In the genomic region with DNA sequence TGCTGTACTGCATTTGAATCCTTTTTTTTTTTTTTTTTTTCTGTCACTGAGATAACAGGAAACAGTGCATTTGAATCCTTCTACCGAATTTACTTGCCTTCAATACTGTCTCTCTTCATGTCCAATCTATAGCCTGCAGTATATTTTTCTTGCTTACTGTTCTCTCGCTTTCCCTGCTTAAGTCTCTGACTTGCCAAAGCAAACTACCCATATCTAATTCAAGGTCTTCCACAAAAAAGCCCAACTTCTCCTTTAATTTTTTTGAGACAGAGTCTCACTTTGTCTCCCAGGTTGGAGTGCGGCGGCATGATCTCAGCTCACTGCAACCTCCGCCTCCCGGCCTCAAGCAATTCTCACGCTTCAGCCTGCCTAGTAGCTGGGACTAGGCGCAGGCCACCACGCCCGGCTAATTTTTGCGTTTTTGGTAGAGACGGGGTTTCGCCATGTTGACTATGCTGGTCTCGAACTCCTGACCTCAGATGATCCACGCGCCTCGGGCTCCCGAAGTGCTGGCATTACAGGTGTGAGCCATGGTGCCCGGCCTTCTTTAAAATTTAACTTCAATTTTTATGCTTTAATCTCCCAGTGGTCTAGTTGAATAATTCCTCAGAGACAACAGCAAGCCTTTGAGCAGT, we compare ENCODE assay signal across 8 cellular contexts. TPM values are rescaled to one million over a fixed set of nuclear protein-coding genes. Genes with fewer than 3 reads are reported as not detected.
DNase-seq lines count a peak whose midpoint lies in the region; ATAC-seq, FAIRE-seq and TF ChIP-seq lines count a peak whose summit lies in the region.

No MANE protein-coding gene starts in this region.

- H3K36me3 ChIP-seq in gastroesophageal sphincter = peaks cover 0 to 45% of the 10 kb centered on the region in 2 donors
- H3K36me3 ChIP-seq in small intestine (ENCODE audit: control insufficient read depth in 2 of 2, insufficient read depth in 2 of 2, low read length in 2 of 2) = peaks cover 6 to 10% of the 10 kb centered on the region in 2 donors

- H3K9me3 Mint-ChIP-seq in T-cell = no peaks in the 10 kb centered on the region

- no peak for ATAC-seq in T-cell (replicated peaks in 1 of 4)
- ATAC-seq in gastroesophageal sphincter = no peak
- ATAC-seq in GM21447 (IDR thresholded peaks at IDR 0.05; ENCODE audit: unreplicated experiment) = no peak
- no peak for ATAC-seq in HG03159 (IDR thresholded peaks at IDR 0.05; ENCODE audit: unreplicated experiment)

- H3K36me3 Mint-ChIP-seq in T-cell = peaks cover 25% of the 10 kb centered on the region

- H3K27ac ChIP-seq in gastroesophageal sphincter = peak overlapping the region in 2 of 4 donors; percentile 92
- no peak overlapping the region for H3K27ac ChIP-seq in small intestine (ENCODE audit: low read depth in 1 of 2, low read length in 1 of 2)

- peaks cover 15 to 50% (median 18%) of the 10 kb centered on the region in 3 donors for H3K4me1 ChIP-seq in gastroesophageal sphincter
- H3K4me1 ChIP-seq in small intestine (ENCODE audit: control insufficient read depth in 2 of 2, insufficient read depth in 1 of 2, low read depth in 1 of 2, low read length in 1 of 2) = peaks cover 0 to 14% of the 10 kb centered on the region in 2 donors

- POLR2A ChIA-PET in T-cell (lab: Charles Lee) = interaction anchor here in 1 of 2 donors (0.5 kb wide), 1 partner anchor 14 kb away, joined by 3 read pairs; no protein-coding TSS in a partner anchor

- H3K27me3 Mint-ChIP-seq in T-cell = no peaks in the 10 kb centered on the region

- TF ChIP-seq CTCF in gastroesophageal sphincter (IDR thresholded peaks at IDR 0.05) = no peak

- DNase-seq in NCI-H146 (lab: John Stamatoyannopoulos, UW) (peak; percentile 13), NCI-H146 treated with DMSO at 0.1 percent for 48 hours (lab: John Stamatoyannopoulos, UW; ENCODE audit: unreplicated experiment) (no peak), T-cell (no peak), small intestine (peak; percentile 3), AML-193 (lab: John Stamatoyannopoulos, UW) (no peak)

- no peaks in the 10 kb centered on the region for H3K9me3 ChIP-seq in gastroesophageal sphincter
- H3K9me3 ChIP-seq in small intestine (ENCODE audit: control insufficient read depth, low read depth) = no peaks in the 10 kb centered on the region

- CTCF ChIA-PET in T-cell (lab: Charles Lee) = no interaction called here

- H3K4me3 ChIP-seq in gastroesophageal sphincter = peak overlapping the region; percentile 70 to 91
- H3K4me3 ChIP-seq in small intestine (ENCODE audit: low read depth in 1 of 2, low read length in 2 of 2) = peak overlapping the region; percentile 55 to 95

- TF ChIP-seq EP300 in gastroesophageal sphincter (IDR thresholded peaks at IDR 0.05) = no peak

- TF ChIP-seq POLR2A in gastroesophageal sphincter (IDR thresholded peaks at IDR 0.05) = no peak

- H3K27me3 ChIP-seq in gastroesophageal sphincter = no peaks in the 10 kb centered on the region
- no peaks in the 10 kb centered on the region for H3K27me3 ChIP-seq in small intestine (ENCODE audit: control insufficient read depth in 2 of 2, insufficient read depth in 2 of 2, low read length in 2 of 2)

- no peak for FAIRE-seq in small intestine (lab: Jason Lieb, UNC)

- peak overlapping the region; percentile 95 to 99 (median 97) for H3K4me3 Mint-ChIP-seq in T-cell

- peaks cover 54 to 64% (median 60%) of the 10 kb centered on the region in 3 donors for H3K4me1 Mint-ChIP-seq in T-cell

- WGBS in gastroesophageal sphincter (ENCODE audit: low coverage in 1 of 2), 2 donors = 54 to 60% methylated on average over 12 to 19 of the region's 19 CpGs
- 28 to 53% (median 40%) methylated on average over 19 of the region's 19 CpGs for WGBS in small intestine, 3 donors

- peak overlapping the region; percentile 92 to 96 for H3K27ac Mint-ChIP-seq in T-cell

RNA-seq across cellular contexts. Expression of a gene that starts 0.9 kb away (rescaled TPM):
- total RNA-seq in T-cell (10 to 100 TPM; 24.0 to 53.3 (median 45.2) TPM), gastroesophageal sphincter (10 to 100 TPM; 14.3 to 21.7 (median 17.6) TPM)
- polyA plus RNA-seq in small intestine = 10 to 100 TPM in 1 of 3 donors, 1 to 10 TPM in 2; 5.9 to 17.4 (median 9.2) TPM

RNA-seq across cellular contexts. Expression of a gene that starts 1.0 kb away (rescaled TPM):
- total RNA-seq in T-cell (100 to 1,000 TPM; 119 to 142 (median 127) TPM), gastroesophageal sphincter (100 to 1,000 TPM; 321 to 561 (median 470) TPM)
- polyA plus RNA-seq in small intestine = 1,000 to 10,000 TPM in 2 of 3 donors, 100 to 1,000 TPM in 1; 975 to 1,935 (median 1,087) TPM

RNA-seq across cellular contexts. Expression of a gene that starts 29.5 kb away (rescaled TPM):
- total RNA-seq in T-cell (1 to 10 TPM; 5.6 to 7.0 (median 6.3) TPM), gastroesophageal sphincter (1 to 10 TPM; 4.0 to 6.7 (median 4.3) TPM)
- polyA plus RNA-seq in small intestine = 1 to 10 TPM; 2.7 to 3.4 (median 3.3) TPM

RNA-seq across cellular contexts. Expression of a gene that starts 46.4 kb away (rescaled TPM):
- total RNA-seq in T-cell (1 to 10 TPM; 4.7 to 8.3 (median 7.6) TPM), gastroesophageal sphincter (10 to 100 TPM; 11.7 to 19.1 (median 17.1) TPM)
- polyA plus RNA-seq in small intestine = 1 to 10 TPM; 5.9 to 7.1 (median 6.0) TPM

RNA-seq across cellular contexts. Expression of a gene that starts 54.9 kb away (rescaled TPM):
- total RNA-seq in T-cell = 10 to 100 TPM in 4 of 5 donors, 1 to 10 TPM in 1; 8.9 to 76.7 (median 46.8) TPM
- 10 to 100 TPM; 30.8 to 69.3 (median 49.6) TPM for total RNA-seq in gastroesophageal sphincter
- polyA plus RNA-seq in small intestine = 10 to 100 TPM in 1 of 3 donors, 1 to 10 TPM in 2; 1.1 to 29.1 (median 5.4) TPM

Comparison
In these comparisons a context has a peak if more than half of its experiments do, and no peak if none do; other contexts are left out.
1. DNase-seq: peak in NCI-H146 (single experiment) and small intestine (single experiment); none in NCI-H146 treated with DMSO at 0.1 percent for 48 hours (single experiment), T-cell (0 of 34) and AML-193 (0 of 2).